In genomic region chr1:112508242-112509004, GRCh38 we compare ENCODE assay signal across 8 cellular contexts. TPM values are rescaled to one million over a fixed set of nuclear protein-coding genes. Genes with fewer than 3 reads are reported as not detected.
DNase-seq lines count a peak whose midpoint lies in the region; ATAC-seq and TF ChIP-seq lines count a peak whose summit lies in the region.

Gene WNT2B (plus strand): TSS chr1:112508965. CDS start chr1:112509263, 298 bp downstream.

- peak within 1 kb of the TSS; percentile 83 for H3K4me3 Mint-ChIP-seq in WTC11

- 0 out of 3 replicates have a peak, but pooled peaks have one; percentile 12 for TF ChIP-seq CTCF in GM12872 (IDR thresholded peaks at IDR 0.05; ENCODE audit: insufficient read depth, low read depth, low read length)
- TF ChIP-seq CTCF in WTC11 (IDR thresholded peaks at IDR 0.05) = no peak
- TF ChIP-seq CTCF in liver (IDR thresholded peaks at IDR 0.05; ENCODE audit: low read depth, low read length, missing input control) = no peak

- no peak within 1 kb of the TSS for H3K27ac ChIP-seq in caudate nucleus (ENCODE audit: low read depth, low read length)
- no peak within 1 kb of the TSS for H3K27ac ChIP-seq in liver (ENCODE audit: low read depth in 1 of 2, low read length in 2 of 2)

- H3K27me3 ChIP-seq in liver (ENCODE audit: control insufficient read depth in 4 of 4, insufficient read depth in 4 of 4, low read length in 3 of 4) = peaks cover 0 to 19% (median 4%) of the 10 kb centered on the region in 4 donors

- H3K9me3 ChIP-seq in liver (ENCODE audit: control insufficient read depth in 4 of 4, low read length in 3 of 4) = no peaks in the 10 kb centered on the region

- H3K36me3 Mint-ChIP-seq in WTC11 = no peaks in the 10 kb centered on the region

- ATAC-seq in HG03354 (IDR thresholded peaks at IDR 0.05; ENCODE audit: poor library complexity, severe bottlenecking, unreplicated experiment) (peak; percentile 60), WTC11 (peak; percentile 56), HG02884 (IDR thresholded peaks at IDR 0.05; ENCODE audit: unreplicated experiment) (no peak)

- CTCF ChIA-PET in WTC11 (lab: Charles Lee) = interaction anchor here (0.8 to 2.7 kb wide), 8 partner anchors 16 to 222 kb away, joined by 3 to 9 read pairs (median 8); partner anchors contain the start of genes MOV10 and PPM1J

- DNase-seq in WTC11 (ENCODE audit: low spot score) (peak; percentile 76), caudate nucleus (lab: John Stamatoyannopoulos, UW) (peak in 34 of 61 donors; percentile 11 to 68 (median 34)), epidermal melanocyte (ENCODE audit: insufficient read length, low spot score) (no peak)
- peak; percentile 18 to 46 for DNase-seq in stimulated activated CD4-positive, alpha-beta T cell treated with anti-CD3 and anti-CD28 coated beads, Interleukin-4, amount 100 ng/mL, for 48 hours (ENCODE audit: low read depth in 2 of 2)

- no peaks in the 10 kb centered on the region for H3K9me3 Mint-ChIP-seq in WTC11

- POLR2A ChIA-PET in WTC11 (lab: Charles Lee) = interaction anchor here (0.5 to 1.3 kb wide), 3 partner anchors 50 to 1516 kb away, joined by 3 to 4 read pairs (median 3); no protein-coding TSS in a partner anchor

- no peak within 1 kb of the TSS for H3K27ac Mint-ChIP-seq in WTC11

- peak within 1 kb of the TSS in 2 of 3 donors; percentile 46 to 51 for H3K4me3 ChIP-seq in liver (ENCODE audit: low read depth in 1 of 3, low read length in 3 of 3)

- WGBS in liver = 2% methylated on average over 71 of the region's 71 CpGs

- H3K4me1 Mint-ChIP-seq in WTC11 = peaks cover 21% of the 10 kb centered on the region

- TF ChIP-seq RAD21 in liver (IDR thresholded peaks at IDR 0.05) = no peak

- H3K36me3 ChIP-seq in liver (ENCODE audit: control insufficient read depth in 4 of 4, insufficient read depth in 3 of 4, low read depth in 1 of 4, low read length in 3 of 4) = no peaks in the 10 kb centered on the region

- peaks cover 15 to 19% (median 17%) of the 10 kb centered on the region in 4 donors for H3K4me1 ChIP-seq in liver (ENCODE audit: control insufficient read depth in 4 of 4, insufficient read depth in 4 of 4, low read length in 3 of 4)

- no peak within 1 kb of the TSS for H3K9ac ChIP-seq in liver (ENCODE audit: low read depth in 1 of 2, low read length in 2 of 2)

- H3K27me3 Mint-ChIP-seq in WTC11 (ENCODE audit: low read depth) = peaks cover 93% of the 10 kb centered on the region

TF ChIP-seq in WTC11, 78 proteins besides CTCF, POLR2A, EP300 and RAD21 (continues in another document):
- no peak for TF ChIP-seq JAZF1 (CRISPR knock-in tag; IDR thresholded peaks at IDR 0.05)
- peak; percentile 53; the same call in 1 of the 2 replicates for TF ChIP-seq TCF7 (CRISPR knock-in tag; IDR thresholded peaks at IDR 0.05; ENCODE audit: low read depth)
- peak; percentile 45; the same call in 1 of the 2 replicates for TF ChIP-seq FOXK1 (CRISPR knock-in tag; IDR thresholded peaks at IDR 0.05)
- no peak for TF ChIP-seq ZMAT4 (CRISPR knock-in tag; IDR thresholded peaks at IDR 0.05)
- 0 out of 2 replicates have a peak, but pooled peaks have one; percentile 55 for TF ChIP-seq KAT7 (CRISPR knock-in tag; IDR thresholded peaks at IDR 0.05; ENCODE audit: borderline replicate concordance)
- TF ChIP-seq SP1 (CRISPR knock-in tag; conservative IDR thresholded peaks at IDR 0.05) = peak; percentile 50; the same call in 1 of the 2 replicates
- TF ChIP-seq CDX4 (CRISPR knock-in tag; IDR thresholded peaks at IDR 0.05; ENCODE audit: borderline replicate concordance) = no peak
- TF ChIP-seq ERG (CRISPR knock-in tag; IDR thresholded peaks at IDR 0.05) = no peak
- 0 out of 2 replicates have a peak, but pooled peaks have one; percentile 27 for TF ChIP-seq TP53 (CRISPR knock-in tag; IDR thresholded peaks at IDR 0.05)
- TF ChIP-seq E2F5 (CRISPR knock-in tag; IDR thresholded peaks at IDR 0.05) = peak; percentile 42

TF ChIP-seq in liver, 16 proteins besides CTCF, POLR2A, EP300 and RAD21:
- no peak for TF ChIP-seq EGR1 (IDR thresholded peaks at IDR 0.05; ENCODE audit: low read depth in 2 of 2)
- TF ChIP-seq ZBTB33 (IDR thresholded peaks at IDR 0.05) = no peak
- TF ChIP-seq FOXA1 (IDR thresholded peaks at IDR 0.05) = no peak
- TF ChIP-seq RXRA (IDR thresholded peaks at IDR 0.05) = no peak
- no peak for TF ChIP-seq YY1 (IDR thresholded peaks at IDR 0.05)
- TF ChIP-seq ATF3 (IDR thresholded peaks at IDR 0.05) = no peak
- TF ChIP-seq JUND (IDR thresholded peaks at IDR 0.05) = no peak
- no peak for TF ChIP-seq REST (IDR thresholded peaks at IDR 0.05)
- no peak for TF ChIP-seq MAX (IDR thresholded peaks at IDR 0.05)
- TF ChIP-seq FOXA2 (IDR thresholded peaks at IDR 0.05) = no peak
- no peak for TF ChIP-seq HNF4G (IDR thresholded peaks at IDR 0.05)
- no peak for TF ChIP-seq NR2F2 (IDR thresholded peaks at IDR 0.05)
- TF ChIP-seq GABPA (IDR thresholded peaks at IDR 0.05 in 1 of 2, conservative IDR thresholded peaks at IDR 0.05 in 1 of 2) = no peak

RNA-seq across cellular contexts. Expression of gene WNT2B, which starts in this region (rescaled TPM):
- total RNA-seq in WTC11 (2021) (1.0 to 1.2 TPM (median 1.0 TPM) in 3 replicates), liver (under 1 TPM; 0.42 to 0.92 TPM)
- under 1 TPM; 0.07 to 0.33 TPM for polyA plus RNA-seq in liver
